In genomic region chr9:91424403-91425176, GRCh38 we compare ENCODE assay signal across 8 cellular contexts. TPM values are rescaled to one million over a fixed set of nuclear protein-coding genes. Genes with fewer than 3 reads are reported as not detected.
DNase-seq lines count a peak whose midpoint lies in the region; ATAC-seq lines count a peak whose summit lies in the region.

No MANE protein-coding gene starts in this region.

- H3K27me3 ChIP-seq in H7 (ENCODE audit: control insufficient read depth, insufficient read depth, low read length), result peaks cover 35% of the 10 kb centered on the region
- no peaks in the 10 kb centered on the region for H3K27me3 ChIP-seq in endocrine pancreas (ENCODE audit: control insufficient read depth, insufficient read depth, low read length)

- H3K27me3 Mint-ChIP-seq in activated CD8-positive, alpha-beta memory T cell treated with anti-CD3 and anti-CD28 coated beads, Interleukin-2, amount 10 ng/mL, durations not matched to agents 7 days and 5 days, result no peaks in the 10 kb centered on the region
- peaks cover 16% of the 10 kb centered on the region for H3K27me3 Mint-ChIP-seq in memory B cell

- ATAC-seq in activated CD8-positive, alpha-beta memory T cell treated with anti-CD3 and anti-CD28 coated beads, Interleukin-2, amount 10 ng/mL, durations not matched to agents 7 days and 5 days, result peak; percentile 32
- peak; percentile 8 for ATAC-seq in memory B cell (ENCODE audit: low read depth)
- ATAC-seq in HG03565 (IDR thresholded peaks at IDR 0.05; ENCODE audit: unreplicated experiment), result no peak

- peak overlapping the region; percentile 88 for H3K4me3 Mint-ChIP-seq in activated CD8-positive, alpha-beta memory T cell treated with anti-CD3 and anti-CD28 coated beads, Interleukin-2, amount 10 ng/mL, durations not matched to agents 7 days and 5 days
- H3K4me3 Mint-ChIP-seq in memory B cell, result peak overlapping the region; percentile 86

- H3K4me3 ChIP-seq in H7 (ENCODE audit: insufficient read depth, low read depth, low read length) (peak overlapping the region; percentile 81), endocrine pancreas (ENCODE audit: control insufficient read depth, insufficient read depth, low read length) (peak overlapping the region; percentile 15)

- CTCF ChIA-PET in activated CD8-positive, alpha-beta memory T cell treated with anti-CD3 and anti-CD28 coated beads, Interleukin-2, amount 10 ng/mL, durations not matched to agents 7 days and 5 days (lab: Charles Lee), result interaction anchor here (0.6 to 9.0 kb wide), 23 partner anchors 10 to 525 kb away, joined by 3 to 120 read pairs (median 4); partner anchors contain the start of gene ROR2

- peak overlapping the region; percentile 76 for H3K9ac ChIP-seq in endocrine pancreas (ENCODE audit: control insufficient read depth, insufficient read depth, low read length)

- H3K4me1 ChIP-seq in endocrine pancreas (ENCODE audit: control insufficient read depth, insufficient read depth, low read length), result no peaks in the 10 kb centered on the region

- H3K9me3 Mint-ChIP-seq in activated CD8-positive, alpha-beta memory T cell treated with anti-CD3 and anti-CD28 coated beads, Interleukin-2, amount 10 ng/mL, durations not matched to agents 7 days and 5 days (ENCODE audit: low read depth), result no peaks in the 10 kb centered on the region
- H3K9me3 Mint-ChIP-seq in memory B cell, result no peaks in the 10 kb centered on the region

- no peaks in the 10 kb centered on the region for H3K36me3 ChIP-seq in H7 (replicated peaks; ENCODE audit: control insufficient read depth, insufficient read depth, low read length)
- H3K36me3 ChIP-seq in endocrine pancreas (ENCODE audit: control insufficient read depth, insufficient read depth, low read length), result no peaks in the 10 kb centered on the region

- peaks cover 22% of the 10 kb centered on the region for H3K36me3 Mint-ChIP-seq in activated CD8-positive, alpha-beta memory T cell treated with anti-CD3 and anti-CD28 coated beads, Interleukin-2, amount 10 ng/mL, durations not matched to agents 7 days and 5 days
- peaks cover 4% of the 10 kb centered on the region for H3K36me3 Mint-ChIP-seq in memory B cell

- peak overlapping the region; percentile 93 for H3K27ac Mint-ChIP-seq in activated CD8-positive, alpha-beta memory T cell treated with anti-CD3 and anti-CD28 coated beads, Interleukin-2, amount 10 ng/mL, durations not matched to agents 7 days and 5 days
- peak overlapping the region; percentile 73 for H3K27ac Mint-ChIP-seq in memory B cell

- H3K4me1 Mint-ChIP-seq in activated CD8-positive, alpha-beta memory T cell treated with anti-CD3 and anti-CD28 coated beads, Interleukin-2, amount 10 ng/mL, durations not matched to agents 7 days and 5 days, result peaks cover 56% of the 10 kb centered on the region
- H3K4me1 Mint-ChIP-seq in memory B cell, result peaks cover 39% of the 10 kb centered on the region

- H3K9me3 ChIP-seq in endocrine pancreas (ENCODE audit: control insufficient read depth, low read length), result no peaks in the 10 kb centered on the region

- DNase-seq in DMS53 (lab: John Stamatoyannopoulos, UW) (peak; percentile 75), H7 (peak; percentile 65), NCI-H226 (peak; percentile 71), memory B cell (ENCODE audit: low spot score in 2 of 2) (peak in 1 of 2 donors; percentile 30)
- peak; percentile 86 for DNase-seq in activated CD8-positive, alpha-beta memory T cell treated with anti-CD3 and anti-CD28 coated beads, Interleukin-2, amount 10 ng/mL, durations not matched to agents 7 days and 5 days
- DNase-seq in stimulated activated CD8-positive, alpha-beta memory T cell treated with anti-CD3 and anti-CD28 coated beads, Interleukin-15, amount 100 ng/mL, for 24 hours (ENCODE audit: low read depth), result peak; percentile 40

RNA-seq across cellular contexts. Expression of gene NFIL3, which starts 1.0 kb away (rescaled TPM):
- total RNA-seq in H7 (2014; rRNA removed; shearing (Covaris generic)), result 5.0 and 7.9 TPM in 2 replicates
- 10 to 100 TPM; 71.1 to 87.3 TPM for total RNA-seq in activated CD8-positive, alpha-beta memory T cell treated with anti-CD3 and anti-CD28 coated beads, Interleukin-2, amount 10 ng/mL, durations not matched to agents 7 days and 5 days
